In genomic region chr15:77632760-77633133, GRCh38 we compare ENCODE assay signal across 8 cellular contexts. TPM values are rescaled to one million over a fixed set of nuclear protein-coding genes. Genes with fewer than 3 reads are reported as not detected.
DNase-seq lines count a peak whose midpoint lies in the region; ATAC-seq, FAIRE-seq and TF ChIP-seq lines count a peak whose summit lies in the region.

Gene LINGO1, minus strand, starts transcription at chr15:77632912. Its CDS starts 597 bp downstream, at chr15:77632315.

- DNase-seq in H9: no peak
- peak; percentile 82 for DNase-seq in glutamatergic neuron
- peak; percentile 35 to 74 (median 60) for DNase-seq in pancreas
- DNase-seq in D721Med (ENCODE audit: insufficient read length, low spot score): no peak

- H3K18ac ChIP-seq in H9 (ENCODE audit: insufficient read length, low read depth, low read length): peak within 1 kb of the TSS; percentile 49

- FAIRE-seq in pancreas (lab: Jason Lieb, UNC) (no peak), D721Med (lab: Jason Lieb, UNC) (no peak)

- no peaks in the 10 kb centered on the region for H3K36me3 ChIP-seq in pancreas

- no peak within 1 kb of the TSS for H2BK20ac ChIP-seq in H9 (ENCODE audit: low read depth, low read length, poor library complexity, severe bottlenecking)

- intact Hi-C loops in pancreas (cut with DNase I): loop anchor here in 1 of 3 donors (10.0 kb wide), 1 partner anchor 192 kb away; no protein-coding TSS in a partner anchor

- H4K8ac ChIP-seq in H9 (replicated peaks; ENCODE audit: insufficient read length, low read depth, low read length): no peak within 1 kb of the TSS

- H3K4me1 ChIP-seq in H9 (ENCODE audit: insufficient read depth, low read length) (peaks cover 13% of the 10 kb centered on the region), pancreas (peaks cover 0 to 4% (median 0%) of the 10 kb centered on the region in 3 donors)

- H2AK5ac ChIP-seq in H9 (ENCODE audit: insufficient read length, low read length): no peak within 1 kb of the TSS

- H3K36me3 Mint-ChIP-seq in H9 (ENCODE audit: insufficient read depth in 1 of 3, low read depth in 3 of 3): peaks cover 0 to 6% (median 3%) of the 10 kb centered on the region in 3 experiments; a peak in 3 of 7 replicates
- H3K36me3 Mint-ChIP-seq in glutamatergic neuron (ENCODE audit: unreplicated experiment): no peaks in the 10 kb centered on the region

- H2AFZ ChIP-seq in H9 (ENCODE audit: low read length): no peak within 1 kb of the TSS

- H3K4me3 Mint-ChIP-seq in H9 (peak within 1 kb of the TSS; percentile 57 to 78), glutamatergic neuron (ENCODE audit: unreplicated experiment) (peak within 1 kb of the TSS; percentile 86)

- no peak within 1 kb of the TSS for H4K91ac ChIP-seq in H9 (ENCODE audit: insufficient read length, low read depth, low read length)

- H3K14ac ChIP-seq in H9 (ENCODE audit: insufficient read depth, low read length): peak within 1 kb of the TSS; percentile 37; the same call in 1 of the 2 replicates

- no peak within 1 kb of the TSS for H3K27ac ChIP-seq in H9 (ENCODE audit: insufficient read length, low read depth, low read length)
- H3K27ac ChIP-seq in VCaP: peak within 1 kb of the TSS; percentile 87
- H3K27ac ChIP-seq in pancreas: no peak within 1 kb of the TSS

- peak within 1 kb of the TSS; percentile 43 for H3K9ac ChIP-seq in H9 (ENCODE audit: extremely low read depth, insufficient read length, low read length)

- H4K5ac ChIP-seq in H9 (ENCODE audit: insufficient read length, low read depth, low read length): no peak within 1 kb of the TSS

- peaks cover 5% of the 10 kb centered on the region; the same call in 1 of the 2 replicates for H3K79me2 ChIP-seq in H9 (ENCODE audit: insufficient read depth, low read length)

- H3K27ac Mint-ChIP-seq in H9 (peak within 1 kb of the TSS; percentile 94 to 98 (median 98)), glutamatergic neuron (ENCODE audit: unreplicated experiment) (peak within 1 kb of the TSS; percentile 96)

- no peak within 1 kb of the TSS for H3K23ac ChIP-seq in H9 (ENCODE audit: insufficient read length, low read depth, low read length)

- H3K9me3 ChIP-seq in H9 (ENCODE audit: control insufficient read depth, low read depth, low read length) (no peaks in the 10 kb centered on the region), pancreas (no peaks in the 10 kb centered on the region)

- H2BK120ac ChIP-seq in H9 (ENCODE audit: low read depth, low read length, poor library complexity, severe bottlenecking): no peak within 1 kb of the TSS

- H3K23me2 ChIP-seq in H9 (ENCODE audit: insufficient read length, low read depth, low read length, poor library complexity, severe bottlenecking): peaks cover 14% of the 10 kb centered on the region

- H3K56ac ChIP-seq in H9 (ENCODE audit: insufficient read length, low read depth, low read length): no peak within 1 kb of the TSS

- H3K4me2 ChIP-seq in H9 (ENCODE audit: insufficient read depth, insufficient read length, low read length): peak within 1 kb of the TSS; percentile 81

- H3K4me1 Mint-ChIP-seq in H9: peaks cover 59% of the 10 kb centered on the region in 2 experiments
- peaks cover 19% of the 10 kb centered on the region for H3K4me1 Mint-ChIP-seq in glutamatergic neuron (ENCODE audit: low read depth, unreplicated experiment)

- TF ChIP-seq POLR2A in GM18505 (IDR thresholded peaks at IDR 0.05; ENCODE audit: borderline replicate concordance, extremely low read depth, insufficient read depth, insufficient read length): no peak

- peak within 1 kb of the TSS; percentile 26 to 68 (median 46) for H3K4me3 ChIP-seq in pancreas

- H3K9me3 Mint-ChIP-seq in H9 (no peaks in the 10 kb centered on the region; a peak in 2 of 5 replicates), glutamatergic neuron (ENCODE audit: unreplicated experiment) (peaks cover 10% of the 10 kb centered on the region)

- no peaks in the 10 kb centered on the region for H4K20me1 ChIP-seq in H9 (ENCODE audit: control insufficient read depth, insufficient read depth, insufficient read length)

- no peaks in the 10 kb centered on the region for H3K27me3 ChIP-seq in H9 (ENCODE audit: insufficient read depth, low read length)
- no peaks in the 10 kb centered on the region for H3K27me3 ChIP-seq in pancreas

- H3K27me3 Mint-ChIP-seq in H9 (ENCODE audit: low read depth) (peaks cover 36% of the 10 kb centered on the region), glutamatergic neuron (ENCODE audit: unreplicated experiment) (peaks cover 19% of the 10 kb centered on the region)

- H3T11ph ChIP-seq in H9 (ENCODE audit: low read length): no peak within 1 kb of the TSS

- no peak within 1 kb of the TSS for H2BK12ac ChIP-seq in H9 (ENCODE audit: insufficient read length, low read depth, low read length)

- H2BK15ac ChIP-seq in H9 (ENCODE audit: low read depth, low read length): no peak within 1 kb of the TSS

- H3K4ac ChIP-seq in H9 (ENCODE audit: low read depth, low read length): no peak within 1 kb of the TSS

- no CpG with 5 or more reads among the region's 48 CpGs for WGBS in H9 (ENCODE audit: extremely low coverage, insufficient read length, low lambda C conversion rate)
- WGBS in pancreas, 2 donors: 1% methylated on average over 39 to 48 of the region's 48 CpGs

- no peak within 1 kb of the TSS for H2BK5ac ChIP-seq in H9 (ENCODE audit: insufficient read length, low read length)

- no peaks in the 10 kb centered on the region for H3K79me1 ChIP-seq in H9 (ENCODE audit: insufficient read depth, low read depth, low read length, poor library complexity, severe bottlenecking)

- ATAC-seq in pancreas (peak; percentile 49 to 63 (median 54)), GM19397 (IDR thresholded peaks at IDR 0.05; ENCODE audit: unreplicated experiment) (no peak), HG03469 (IDR thresholded peaks at IDR 0.05; ENCODE audit: unreplicated experiment) (no peak), GM18505 (IDR thresholded peaks at IDR 0.05; ENCODE audit: unreplicated experiment) (no peak)

- TF ChIP-seq CTCF in H9 (conservative IDR thresholded peaks at IDR 0.05): no peak
- TF ChIP-seq CTCF in VCaP (conservative IDR thresholded peaks at IDR 0.05): no peak
- no peak for TF ChIP-seq CTCF in glutamatergic neuron (IDR thresholded peaks at IDR 0.05; ENCODE audit: partially characterized antibody, unreplicated experiment)
- TF ChIP-seq CTCF in pancreas (IDR thresholded peaks at IDR 0.05): no peak
- no peak for TF ChIP-seq CTCF in D721Med (IDR thresholded peaks at IDR 0.05; ENCODE audit: insufficient read depth, missing control alignments)

RNA-seq across cellular contexts. Expression of gene LINGO1, which starts in this region (rescaled TPM):
- 41.6 and 42.6 TPM in 2 replicates for total RNA-seq in H9 (2021)
- 180 TPM for total RNA-seq in glutamatergic neuron (ENCODE audit: unreplicated experiment)
- total RNA-seq in pancreas: 1 to 10 TPM; 1.3 to 3.0 (median 2.0) TPM
- under 1 TPM; 0.80 to 0.87 TPM for polyA plus RNA-seq in pancreas

Comparison
In these comparisons a context has a peak if more than half of its experiments do, and no peak if none do; other contexts are left out.
1. RNA of gene LINGO1 (total RNA-seq): 180 TPM in glutamatergic neuron (single experiment) and 41.6 to 42.6 TPM in H9; 1.3 to 3.0 TPM in pancreas; every median in the first group is over 10 times any median in the second.
2. DNase-seq: peak in glutamatergic neuron (single experiment) and pancreas (6 of 6); none in H9 (single experiment) and D721Med (single experiment).
3. ATAC-seq: peak in pancreas (4 of 4); none in GM19397 (single experiment), HG03469 (single experiment) and GM18505 (single experiment).